27 cellular contexts compared by ENCODE assay signal in the genomic region with DNA sequence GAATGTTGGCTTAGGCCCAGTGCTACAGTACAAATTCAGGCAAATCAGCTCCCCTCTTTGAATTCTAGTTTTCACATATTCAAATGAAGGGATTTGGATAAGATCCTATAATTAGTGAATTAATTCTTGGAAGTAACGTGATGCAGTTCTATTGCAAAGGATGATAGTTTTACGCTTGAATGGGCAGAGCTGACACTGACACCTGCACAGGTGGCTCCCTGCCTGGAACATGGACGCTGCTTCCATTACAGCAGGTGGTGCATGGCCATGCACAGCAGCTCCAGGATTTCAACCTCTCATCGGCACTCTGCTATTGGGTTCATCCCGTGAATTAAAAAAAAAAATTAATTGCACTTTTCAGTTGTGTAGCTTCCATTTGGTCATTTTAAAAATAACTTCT. TPM values are rescaled to one million over a fixed set of nuclear protein-coding genes. Genes with fewer than 3 reads are reported as not detected.
DNase-seq lines count a peak whose midpoint lies in the region; ATAC-seq and TF ChIP-seq lines count a peak whose summit lies in the region.
"Had no signal": no experiment of that assay in that cellular context is flagged by ENCODE, and none has a peak within 500 bp of the region (broad histone marks: within the 10 kb centered on the region; RNA-seq: fewer than 3 reads in every experiment).

No MANE protein-coding gene starts in this region.

- no peak overlapping the region for H3K27ac Mint-ChIP-seq in activated T-helper 17 cell treated with anti-CD3 and anti-CD28 coated beads, Interleukin-2, amount 50 U/mL, for 72 hours
- H3K27ac Mint-ChIP-seq: activated T-helper 1 cell treated with anti-CD3 and anti-CD28 coated beads, Interleukin-12 subunit alpha, Interleukin-12 subunit beta, Interleukin-2, Interleukin-4 antibody, amounts not matched to agents 30 ng/mL and 10 ng/mL and 1 ng/mL, durations not matched to agents 14 hours and 24 hours and 36 hours; GM23338; mesothelial cell of epicardium; naive thymus-derived CD4-positive, alpha-beta T cell; T-helper 1 cell treated with Interleukin-12 subunit alpha and Interleukin-12 subunit beta and Interleukin-4 antibody, amounts not matched to agents 30 μg/mL and 1 μg/mL, for 36 hours had no signal

- H3K9me2 ChIP-seq in PC-3 (replicated peaks; ENCODE audit: low read length) (no peaks in the 10 kb centered on the region), OCI-LY7 (ENCODE audit: insufficient read depth, low read length) (no peaks in the 10 kb centered on the region)
- H3K9me2 ChIP-seq: SK-N-SH had no signal

- H4K20me1 ChIP-seq in PC-3 (ENCODE audit: low read length) (no peaks in the 10 kb centered on the region), OCI-LY7 (ENCODE audit: insufficient read depth, low read length) (no peaks in the 10 kb centered on the region)

- H3K9me3 Mint-ChIP-seq in activated T-helper 17 cell treated with anti-CD3 and anti-CD28 coated beads, Interleukin-2, amount 50 U/mL, for 72 hours = no peaks in the 10 kb centered on the region
- H3K9me3 Mint-ChIP-seq: activated T-helper 1 cell treated with anti-CD3 and anti-CD28 coated beads, Interleukin-12 subunit alpha, Interleukin-12 subunit beta, Interleukin-2, Interleukin-4 antibody, amounts not matched to agents 30 ng/mL and 10 ng/mL and 1 ng/mL, durations not matched to agents 14 hours and 24 hours and 36 hours; GM23338; T-helper 1 cell treated with Interleukin-12 subunit alpha and Interleukin-12 subunit beta and Interleukin-4 antibody, amounts not matched to agents 30 μg/mL and 1 μg/mL, for 36 hours had no signal

- no TSS peak for BruUV-seq in PC-3 (replicated peaks; lab: Mats Ljungman, UMichigan)
- BruUV-seq in OCI-LY7 (replicated peaks; lab: Mats Ljungman, UMichigan) = no TSS peak

- intact Hi-C loops in PC-3 (cut with micrococcal nuclease) = no loop called here
- intact Hi-C loops in OCI-LY7 (cut with micrococcal nuclease; ENCODE audit: unreplicated experiment) = no loop called here

- no peak overlapping the region for H3K4me2 ChIP-seq in PC-3 (ENCODE audit: low read length)
- no peak overlapping the region for H3K4me2 ChIP-seq in OCI-LY7 (ENCODE audit: low read length)
- H3K4me2 ChIP-seq: GM23338, SK-N-SH had no signal

- H3K9me3 ChIP-seq in PC-3 (ENCODE audit: low read length) (no peaks in the 10 kb centered on the region), OCI-LY7 (ENCODE audit: low read length) (no peaks in the 10 kb centered on the region)
- H3K9me3 ChIP-seq: SK-N-SH had no signal

- no peaks in the 10 kb centered on the region for H3K36me3 ChIP-seq in PC-3 (ENCODE audit: low read depth, low read length)
- H3K36me3 ChIP-seq in OCI-LY7 (ENCODE audit: insufficient read depth, low read length) = no peaks in the 10 kb centered on the region

- TF ChIP-seq CTCF in PC-3 (conservative IDR thresholded peaks at IDR 0.05; ENCODE audit: low read depth, low read length) = no peak
- TF ChIP-seq CTCF in OCI-LY7 (conservative IDR thresholded peaks at IDR 0.05; ENCODE audit: low read length) = no peak

- H3F3A ChIP-seq in PC-3 (ENCODE audit: low read length, unreplicated experiment) = no peaks in the 10 kb centered on the region

- H2AFZ ChIP-seq in PC-3 (ENCODE audit: low read length) (no peak overlapping the region), OCI-LY7 (ENCODE audit: low read length) (no peak overlapping the region)
- H2AFZ ChIP-seq: GM23338 had no signal

- H3K27me3 Mint-ChIP-seq in activated T-helper 17 cell treated with anti-CD3 and anti-CD28 coated beads, Interleukin-2, amount 50 U/mL, for 72 hours = no peaks in the 10 kb centered on the region
- H3K27me3 Mint-ChIP-seq: naive thymus-derived CD4-positive, alpha-beta T cell had no signal

- H3K4me3 ChIP-seq in PC-3 (ENCODE audit: low read length) (no peak overlapping the region), OCI-LY7 (ENCODE audit: low read depth, low read length, poor library complexity, severe bottlenecking) (no peak overlapping the region)
- H3K4me3 ChIP-seq: GM23338 had no signal

- H3K27ac ChIP-seq in PC-3 (ENCODE audit: low read length) (no peak overlapping the region), OCI-LY7 (ENCODE audit: low read depth, low read length, poor library complexity, severe bottlenecking) (no peak overlapping the region)
- H3K27ac ChIP-seq: 22Rv1, C4-2B had no signal

- CTCF ChIA-PET in PC-3 (lab: Charles Lee) = no interaction called here
- CTCF ChIA-PET in OCI-LY7 (lab: Charles Lee; ENCODE audit: unreplicated experiment) = no interaction called here

- no peak overlapping the region for H3K4me3 Mint-ChIP-seq in activated T-helper 17 cell treated with anti-CD3 and anti-CD28 coated beads, Interleukin-2, amount 50 U/mL, for 72 hours
- H3K4me3 Mint-ChIP-seq: activated T-helper 1 cell treated with anti-CD3 and anti-CD28 coated beads, Interleukin-12 subunit alpha, Interleukin-12 subunit beta, Interleukin-2, Interleukin-4 antibody, amounts not matched to agents 30 ng/mL and 10 ng/mL and 1 ng/mL, durations not matched to agents 14 hours and 24 hours and 36 hours; GM23338; mesothelial cell of epicardium; naive thymus-derived CD4-positive, alpha-beta T cell; T-helper 1 cell treated with Interleukin-12 subunit alpha and Interleukin-12 subunit beta and Interleukin-4 antibody, amounts not matched to agents 30 μg/mL and 1 μg/mL, for 36 hours had no signal

- ATAC-seq in activated T-helper 17 cell treated with anti-CD3 and anti-CD28 coated beads, Interleukin-2, amount 50 U/mL, for 72 hours (replicated peaks) = no peak
- ATAC-seq in PC-3 = no peak
- ATAC-seq: GM23338; HepG2; left ventricle myocardium superior; naive thymus-derived CD4-positive, alpha-beta T cell had no signal

- H3K4me1 ChIP-seq in PC-3 (ENCODE audit: insufficient read depth, low read length) (no peaks in the 10 kb centered on the region), OCI-LY7 (ENCODE audit: insufficient read depth, low read length, poor library complexity, severe bottlenecking) (no peaks in the 10 kb centered on the region)

- H3K79me2 ChIP-seq in PC-3 (ENCODE audit: low read length) (no peaks in the 10 kb centered on the region), OCI-LY7 (ENCODE audit: insufficient read depth, low read depth, low read length) (no peaks in the 10 kb centered on the region)

- H3K9ac ChIP-seq in PC-3 (ENCODE audit: low read length) = no peak overlapping the region
- H3K9ac ChIP-seq: SK-N-SH had no signal

- POLR2A ChIA-PET in PC-3 (lab: Charles Lee; ENCODE audit: unreplicated experiment) (no interaction called here), OCI-LY7 (lab: Charles Lee) (interaction anchor here (0.9 kb wide), 1 partner anchor 8 kb away, joined by 4 read pairs; no protein-coding TSS in a partner anchor)

- no peaks in the 10 kb centered on the region for H3K27me3 ChIP-seq in PC-3 (ENCODE audit: low read length)

- DNase-seq in DMS79 treated with DMSO at 0.1 percent for 48 hours (lab: John Stamatoyannopoulos, UW) (peak; percentile 3), DMS79 (lab: John Stamatoyannopoulos, UW) (no peak), NCI-H2029 treated with DMSO at 0.1 percent for 48 hours (lab: John Stamatoyannopoulos, UW) (peak; percentile 17), NCI-H510A (lab: John Stamatoyannopoulos, UW) (peak; percentile 7), cerebellum (ENCODE audit: low spot score) (peak; percentile 24), PC-3 (no peak), OCI-LY7 (ENCODE audit: low spot score) (no peak)
- DNase-seq: activated CD4-positive, alpha-beta T cell treated with anti-CD3 and anti-CD28 coated beads, Interleukin-2, amount 50 U/mL, for 4 hours; activated naive CD4-positive, alpha-beta T cell treated with anti-CD3 and anti-CD28 coated beads, Interleukin-2, amount 50 U/mL, for 16 hours; amygdala; Calu3; effector CD4-positive, alpha-beta T cell; Kasumi-1; left ventricle myocardium superior; MV-4-11; naive thymus-derived CD4-positive, alpha-beta T cell; NCI-H446; SK-N-SH; stimulated activated naive CD4-positive, alpha-beta T cell had no signal

- no peaks in the 10 kb centered on the region for H3K36me3 Mint-ChIP-seq in activated T-helper 17 cell treated with anti-CD3 and anti-CD28 coated beads, Interleukin-2, amount 50 U/mL, for 72 hours (ENCODE audit: low read depth)
- H3K36me3 Mint-ChIP-seq: mesothelial cell of epicardium; naive thymus-derived CD4-positive, alpha-beta T cell had no signal

- no peaks in the 10 kb centered on the region for H3K4me1 Mint-ChIP-seq in activated T-helper 17 cell treated with anti-CD3 and anti-CD28 coated beads, Interleukin-2, amount 50 U/mL, for 72 hours
- H3K4me1 Mint-ChIP-seq: naive thymus-derived CD4-positive, alpha-beta T cell had no signal

RNA-seq across cellular contexts. Expression of a gene that starts 28.4 kb away (rescaled TPM):
- total RNA-seq in cerebellum (14.3 TPM), PC-3 (2014; rRNA removed) (3.6 and 4.7 TPM in 2 replicates), OCI-LY7 (2022) (not detected in 2 replicates)
- total RNA-seq in activated T-helper 17 cell treated with anti-CD3 and anti-CD28 coated beads, Interleukin-2, amount 50 U/mL, for 72 hours = under 1 TPM; 0.11 to 0.71 TPM
- not detected in 2 replicates for total RNA-seq in OCI-LY7 (2014; rRNA removed; shearing (Covaris generic))
- total RNA-seq: activated T-helper 1 cell treated with anti-CD3 and anti-CD28 coated beads, Interleukin-12 subunit alpha, Interleukin-12 subunit beta, Interleukin-2, Interleukin-4 antibody, amounts not matched to agents 30 ng/mL and 10 ng/mL and 1 ng/mL, durations not matched to agents 14 hours and 24 hours and 36 hours; HepG2 had no signal

Comparison
In these comparisons a context has a peak if more than half of its experiments do, and no peak if none do; other contexts are left out.
1. DNase-seq: peak in DMS79 treated with DMSO at 0.1 percent for 48 hours (single experiment), NCI-H2029 treated with DMSO at 0.1 percent for 48 hours (single experiment), NCI-H510A (single experiment) and cerebellum (single experiment); none in DMS79 (single experiment), PC-3 (single experiment) and OCI-LY7 (single experiment).